8 cellular contexts compared by ENCODE assay signal in the genomic region with DNA sequence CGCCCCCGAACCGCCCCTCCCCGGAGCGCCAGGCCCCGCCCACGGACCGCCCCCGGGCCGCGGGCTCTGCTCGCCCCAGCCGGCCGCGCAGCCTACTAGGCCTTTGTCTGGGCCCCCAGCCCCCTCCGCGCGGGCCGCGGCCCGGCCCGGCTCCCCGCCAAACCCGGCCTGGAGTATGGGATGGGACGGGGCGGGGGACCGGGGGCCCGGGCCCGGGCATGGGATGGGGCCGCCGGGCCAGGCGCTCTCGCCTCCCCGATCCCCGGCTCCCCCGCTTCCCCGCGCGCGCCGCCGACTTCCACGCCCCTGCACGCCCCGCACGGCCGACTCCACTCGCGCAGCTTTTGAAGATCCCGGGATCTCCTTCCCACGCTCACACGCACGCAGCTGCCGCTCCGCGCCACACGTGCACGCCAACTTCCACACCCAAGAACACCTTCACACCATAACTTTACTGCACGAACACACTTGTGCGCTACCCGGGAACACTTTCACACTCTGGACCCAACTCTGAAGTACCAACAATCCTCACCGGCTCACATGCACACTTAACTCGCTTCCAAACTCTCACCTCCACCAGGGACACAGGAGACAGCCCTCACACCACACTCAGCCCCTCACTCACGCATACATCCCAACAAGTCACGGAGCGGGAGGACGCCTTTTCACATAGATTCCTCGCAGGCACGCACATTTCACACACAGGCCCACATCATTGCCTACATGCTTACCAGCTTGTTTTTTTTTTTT. TPM values are rescaled to one million over a fixed set of nuclear protein-coding genes. Genes with fewer than 3 reads are reported as not detected.
DNase-seq lines count a peak whose midpoint lies in the region; ATAC-seq and TF ChIP-seq lines count a peak whose summit lies in the region.

No MANE protein-coding gene starts in this region.

- H3K36me3 Mint-ChIP-seq in mesothelial cell of epicardium: no peaks in the 10 kb centered on the region

- DNase-seq in DMS53 (lab: John Stamatoyannopoulos, UW) (peak; percentile 90), NOMO-1 treated with dmso at 0.1 percent for 144 hours (lab: John Stamatoyannopoulos, UW; ENCODE audit: unreplicated experiment) (peak; percentile 46), activated T-cell treated with anti-CD3 and anti-CD28 coated beads for 48 hours (ENCODE audit: low read depth) (peak; percentile 60), epithelial cell of esophagus (ENCODE audit: low read depth) (peak; percentile 79), mesothelial cell of epicardium (ENCODE audit: low spot score in 2 of 2, unreplicated experiment in 2 of 2) (peak; percentile 81 to 85)
- peak; percentile 19 for DNase-seq in stimulated activated CD8-positive, alpha-beta memory T cell treated with anti-CD3 and anti-CD28 coated beads, Interleukin-12 subunit alpha, Interleukin-12 subunit beta, amount 100 ng/mL, for 24 hours (ENCODE audit: extremely low read depth)

- peak overlapping the region; percentile 69 for H3K4me3 Mint-ChIP-seq in mesothelial cell of epicardium

- no peaks in the 10 kb centered on the region for H3K27me3 Mint-ChIP-seq in mesothelial cell of epicardium (ENCODE audit: low read depth)

- H3K9me3 Mint-ChIP-seq in mesothelial cell of epicardium: no peaks in the 10 kb centered on the region

- H3K27ac Mint-ChIP-seq in mesothelial cell of epicardium: peak overlapping the region; percentile 89

- peak overlapping the region; percentile 23 for H3K4me3 ChIP-seq in epithelial cell of esophagus (ENCODE audit: low read length)

- TF ChIP-seq CTCF in epithelial cell of esophagus (IDR thresholded peaks at IDR 0.05; ENCODE audit: insufficient read depth, low read depth, low read length, missing control alignments) (no peak), mesothelial cell of epicardium (IDR thresholded peaks at IDR 0.05; ENCODE audit: unreplicated experiment) (no peak)

- peaks cover 60% of the 10 kb centered on the region for H3K4me1 Mint-ChIP-seq in mesothelial cell of epicardium

- peak; percentile 56 for ATAC-seq in HG03045 (IDR thresholded peaks at IDR 0.05; ENCODE audit: unreplicated experiment)
- ATAC-seq in HG03039 (IDR thresholded peaks at IDR 0.05; ENCODE audit: unreplicated experiment): no peak

RNA-seq across cellular contexts. Expression of a gene that starts 0.4 kb away (rescaled TPM):
- 221 to 226 TPM (median 221 TPM) in 3 replicates for total RNA-seq in mesothelial cell of epicardium

RNA-seq across cellular contexts. Expression of a gene that starts 39.3 kb away (rescaled TPM):
- total RNA-seq in mesothelial cell of epicardium: not detected in 3 replicates

Comparison
In these comparisons a context has a peak if more than half of its experiments do, and no peak if none do; other contexts are left out.
1. DNase-seq: peak in every context shown above with its lines; median percentile 90 in DMS53; 83 in mesothelial cell of epicardium; 79 in epithelial cell of esophagus; 60 in activated T-cell treated with anti-CD3 and anti-CD28 coated beads for 48 hours; 46 in NOMO-1 treated with dmso at 0.1 percent for 144 hours; 19 in stimulated activated CD8-positive, alpha-beta memory T cell treated with anti-CD3 and anti-CD28 coated beads, Interleukin-12 subunit alpha, Interleukin-12 subunit beta, amount 100 ng/mL, for 24 hours.